In the genomic region with DNA sequence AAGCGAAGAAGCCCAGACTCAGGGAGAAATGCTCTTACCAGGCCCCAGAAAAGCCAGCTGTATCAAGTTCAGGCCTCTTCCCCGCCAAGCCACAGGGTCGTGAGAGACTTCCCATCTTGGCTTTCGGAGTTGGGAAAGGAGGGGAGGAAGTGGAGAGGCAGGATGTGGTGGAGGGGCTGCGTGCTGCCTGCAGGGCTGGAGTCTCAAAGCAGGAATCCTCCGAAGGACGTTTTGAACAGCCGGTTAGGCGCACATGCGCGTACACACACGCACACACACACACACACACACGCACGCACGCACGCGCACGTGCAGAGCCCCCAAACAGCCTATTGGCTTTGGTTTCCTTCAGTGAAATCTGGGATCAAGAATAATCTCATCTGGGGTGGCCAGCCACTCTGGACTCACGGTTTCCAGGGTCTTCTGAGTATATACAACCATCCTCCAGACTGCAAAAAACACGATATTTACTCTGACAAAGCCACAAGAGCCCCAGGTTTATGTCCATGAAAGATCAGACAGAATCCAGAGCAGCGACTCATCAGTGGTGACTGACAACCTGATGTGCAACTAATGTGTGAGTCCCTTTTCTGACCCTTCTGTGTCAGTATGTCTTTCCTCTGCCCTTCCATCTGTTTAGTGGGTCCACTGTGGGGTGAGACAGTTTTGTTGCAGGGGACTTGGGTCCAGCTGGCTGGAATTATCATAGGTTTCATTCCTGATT, we compare ENCODE assay signal across 9 cellular contexts.
DNase-seq lines count a peak whose midpoint lies in the region; ATAC-seq and TF ChIP-seq lines count a peak whose summit lies in the region.
"Had no signal": no experiment of that assay in that cellular context is flagged by ENCODE, and none has a peak within 500 bp of the region (broad histone marks: within the 10 kb centered on the region; RNA-seq: fewer than 3 reads in every experiment).

No MANE protein-coding gene starts in this region.

- no peak overlapping the region for H2AFZ ChIP-seq in Karpas-422 (ENCODE audit: low read length)

- no peaks in the 10 kb centered on the region for H3K27me3 Mint-ChIP-seq in chondrocyte (ENCODE audit: low read depth)

- H3K27me3 ChIP-seq in MG63: no peaks in the 10 kb centered on the region
- no peaks in the 10 kb centered on the region for H3K27me3 ChIP-seq in Karpas-422 (ENCODE audit: low read length)
- H3K27me3 ChIP-seq: pancreas had no signal

- no peak overlapping the region for H3K9ac ChIP-seq in Karpas-422 (ENCODE audit: low read length)

- H3K9me2 ChIP-seq in Karpas-422 (replicated peaks; ENCODE audit: insufficient read depth, low read length): no peaks in the 10 kb centered on the region

- no peak overlapping the region for H3K4me2 ChIP-seq in Karpas-422 (ENCODE audit: low read depth, low read length, poor library complexity, severe bottlenecking)

- no peaks in the 10 kb centered on the region for H3K79me2 ChIP-seq in Karpas-422 (ENCODE audit: low read length)

- H3K36me3 Mint-ChIP-seq in chondrocyte (ENCODE audit: low read depth): no peaks in the 10 kb centered on the region

- H3K4me1 ChIP-seq in mesodermal cell (ENCODE audit: control insufficient read depth, insufficient read depth, low read length, poor library complexity, severe bottlenecking) (peaks cover 14% of the 10 kb centered on the region), Karpas-422 (ENCODE audit: low read length) (peaks cover 16% of the 10 kb centered on the region)
- H3K4me1 ChIP-seq: pancreas had no signal

- no peaks in the 10 kb centered on the region for H4K20me1 ChIP-seq in Karpas-422 (ENCODE audit: insufficient read depth, low read depth, low read length)

- no peaks in the 10 kb centered on the region for H3K9me3 Mint-ChIP-seq in chondrocyte (ENCODE audit: low read depth)

- WGBS in mesodermal cell (ENCODE audit: insufficient coverage in 2 of 2), 2 experiments: 76 to 91% methylated on average over 8 to 14 of the region's 21 CpGs

- H3K4me3 Mint-ChIP-seq in chondrocyte (ENCODE audit: unreplicated experiment): peak overlapping the region; percentile 55

- ATAC-seq in HG03571 (IDR thresholded peaks at IDR 0.05; ENCODE audit: unreplicated experiment): no peak
- ATAC-seq in HG03460 (IDR thresholded peaks at IDR 0.05; ENCODE audit: unreplicated experiment): no peak

- H3K4me3 ChIP-seq in MG63 (no peak overlapping the region), mesodermal cell (ENCODE audit: extremely low read depth, insufficient read depth, low read length, poor library complexity, severe bottlenecking) (no peak overlapping the region), Karpas-422 (ENCODE audit: low read length) (no peak overlapping the region)
- H3K4me3 ChIP-seq: pancreas had no signal

- no peak for TF ChIP-seq CTCF in chondrocyte (IDR thresholded peaks at IDR 0.05)

- no peaks in the 10 kb centered on the region for H3K36me3 ChIP-seq in MG63
- no peaks in the 10 kb centered on the region for H3K36me3 ChIP-seq in mesodermal cell (ENCODE audit: control insufficient read depth, insufficient read depth, low read length)
- no peaks in the 10 kb centered on the region for H3K36me3 ChIP-seq in Karpas-422 (ENCODE audit: insufficient read depth, low read length)
- H3K36me3 ChIP-seq: pancreas had no signal

- H3K4me1 Mint-ChIP-seq in chondrocyte (ENCODE audit: low read depth): peaks cover 48% of the 10 kb centered on the region

- peak overlapping the region; percentile 98 for H3K27ac Mint-ChIP-seq in chondrocyte (ENCODE audit: unreplicated experiment)

- H3K9me3 ChIP-seq in MG63 (no peaks in the 10 kb centered on the region), mesodermal cell (ENCODE audit: control insufficient read depth, low read length) (no peaks in the 10 kb centered on the region), Karpas-422 (ENCODE audit: low read length) (no peaks in the 10 kb centered on the region)
- H3K9me3 ChIP-seq: pancreas had no signal

- H3K27ac ChIP-seq in mesodermal cell (ENCODE audit: low read depth, low read length, severe bottlenecking) (peak overlapping the region; percentile 71), Karpas-422 (ENCODE audit: low read length) (no peak overlapping the region)

- DNase-seq in AG20443 (ENCODE audit: low spot score) (peak; percentile 27), MG63 (peak; percentile 52), chondrocyte (ENCODE audit: low spot score) (no peak), NCI-H1694 (lab: John Stamatoyannopoulos, UW) (no peak), Karpas-422 (no peak)

Comparison
In these comparisons a context has a peak if more than half of its experiments do, and no peak if none do; other contexts are left out.
1. DNase-seq: peak in AG20443 (single experiment) and MG63 (single experiment); none in chondrocyte (single experiment), NCI-H1694 (single experiment) and Karpas-422 (single experiment).